In the genomic region with DNA sequence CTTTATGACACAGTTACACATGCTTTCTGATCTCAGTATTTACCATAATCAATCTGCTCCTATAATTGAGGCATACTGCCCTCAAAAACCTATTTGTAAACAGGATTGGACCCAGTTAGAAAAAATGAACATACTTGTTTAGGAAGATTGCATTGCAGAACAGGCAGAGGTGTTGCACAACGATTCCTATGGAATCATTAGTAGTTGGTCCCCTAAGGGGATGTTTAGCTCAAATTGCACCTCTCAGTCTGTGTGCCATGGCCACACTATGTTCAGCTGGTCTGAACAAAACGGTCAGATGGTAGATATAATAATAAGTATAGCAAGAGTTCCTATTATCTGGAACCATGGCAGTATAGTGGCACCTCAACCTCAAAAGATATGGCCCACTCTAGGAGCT, we compare ENCODE assay signal across 2 cellular contexts. TPM values are rescaled to one million over a fixed set of nuclear protein-coding genes. Genes with fewer than 3 reads are reported as not detected.
"Had no signal": no experiment of that assay in that cellular context is flagged by ENCODE, and none has a peak within 500 bp of the region (broad histone marks: within the 10 kb centered on the region; RNA-seq: fewer than 3 reads in every experiment).

No MANE protein-coding gene starts in this region.

RNA-seq across cellular contexts. Expression of gene SLC22A16, which starts 28.5 kb away (rescaled TPM):
- total RNA-seq: LHCN-M2, NCI-H460 had no signal
